ENCODE assay signal across 1 cellular context in the genomic region with DNA sequence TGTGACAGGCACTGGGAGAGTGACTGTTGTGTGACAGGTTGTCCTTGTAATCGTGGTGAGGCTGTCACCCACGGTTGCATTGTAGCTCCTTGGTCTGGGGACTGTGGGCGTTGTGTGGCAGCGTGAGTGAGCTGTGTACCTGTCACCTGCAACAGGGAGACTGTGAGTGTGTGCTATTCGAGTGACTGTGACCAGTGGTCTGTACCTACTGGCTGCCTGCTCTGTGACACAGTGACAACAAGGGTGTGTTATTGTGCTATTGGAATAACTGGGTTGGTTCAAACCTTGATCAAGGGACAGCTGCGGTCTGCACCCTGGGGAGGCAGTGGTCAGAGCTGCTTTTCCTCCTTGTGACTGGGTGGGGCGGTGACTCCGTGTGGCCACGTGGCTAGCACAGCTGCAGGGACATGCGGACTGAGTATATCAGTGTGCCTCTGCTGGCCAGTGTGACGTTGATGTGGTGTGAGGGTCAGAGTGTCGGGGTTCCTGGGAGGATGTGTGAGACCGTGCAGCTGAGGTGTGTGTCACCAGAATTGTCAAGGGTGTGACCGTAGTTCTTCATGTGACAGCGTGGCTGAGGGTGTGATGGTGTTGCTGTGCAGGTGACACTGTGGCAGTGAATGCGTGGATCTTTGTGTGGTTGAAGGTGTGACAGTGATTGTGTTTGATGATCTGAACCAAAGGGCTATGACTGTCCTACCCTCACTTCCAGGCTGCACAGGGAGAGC.
TF ChIP-seq lines count a peak whose summit lies in the region.

No MANE protein-coding gene starts in this region.

TF ChIP-seq in HepG2, 621 proteins besides CTCF, POLR2A, EP300 and RAD21 (continued from another document and continues in another):
- no peak for TF ChIP-seq ZNF883 (CRISPR knock-in tag; IDR thresholded peaks at IDR 0.05; ENCODE audit: not compliant biosample characterization)
- TF ChIP-seq, protein P1, sequence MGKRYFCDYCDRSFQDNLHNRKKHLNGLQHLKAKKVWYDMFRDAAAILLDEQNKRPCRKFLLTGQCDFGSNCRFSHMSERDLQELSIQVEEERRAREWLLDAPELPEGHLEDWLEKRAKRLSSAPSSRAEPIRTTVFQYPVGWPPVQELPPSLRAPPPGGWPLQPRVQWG (CRISPR knock-in tag; IDR thresholded peaks at IDR 0.05; ENCODE audit: borderline replicate concordance, low read depth): no peak
- TF ChIP-seq KLF15 (CRISPR knock-in tag; IDR thresholded peaks at IDR 0.05; ENCODE audit: borderline replicate concordance): no peak
- peak; percentile 81 for TF ChIP-seq CREB1 (IDR thresholded peaks at IDR 0.05)
- no peak for TF ChIP-seq CREB1 (CRISPR knock-in tag; IDR thresholded peaks at IDR 0.05)
- TF ChIP-seq CHCHD3 (CRISPR knock-in tag; IDR thresholded peaks at IDR 0.05): peak; percentile 52; the same call in 1 of the 2 replicates
- TF ChIP-seq MAF1 (CRISPR knock-in tag; IDR thresholded peaks at IDR 0.05; ENCODE audit: borderline replicate concordance): no peak
- TF ChIP-seq, protein P2, sequence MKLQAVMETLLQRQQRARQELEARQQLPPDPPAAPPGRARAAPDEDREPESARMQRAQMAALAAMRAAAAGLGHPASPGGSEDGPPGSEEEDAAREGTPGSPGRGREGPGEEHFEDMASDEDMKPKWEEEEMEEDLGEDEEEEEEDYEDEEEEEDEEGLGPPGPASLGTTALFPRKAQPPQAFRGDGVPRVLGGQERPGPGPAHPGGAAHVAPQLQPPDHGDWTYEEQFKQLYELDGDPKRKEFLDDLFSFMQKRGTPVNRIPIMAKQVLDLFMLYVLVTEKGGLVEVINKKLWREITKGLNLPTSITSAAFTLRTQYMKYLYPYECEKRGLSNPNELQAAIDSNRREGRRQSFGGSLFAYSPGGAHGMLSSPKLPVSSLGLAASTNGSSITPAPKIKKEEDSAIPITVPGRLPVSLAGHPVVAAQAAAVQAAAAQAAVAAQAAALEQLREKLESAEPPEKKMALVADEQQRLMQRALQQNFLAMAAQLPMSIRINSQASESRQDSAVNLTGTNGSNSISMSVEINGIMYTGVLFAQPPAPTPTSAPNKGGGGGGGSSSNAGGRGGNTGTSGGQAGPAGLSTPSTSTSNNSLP (IDR thresholded peaks at IDR 0.05; ENCODE audit: low read depth, low read length): no peak
- TF ChIP-seq ZNF143 (CRISPR knock-in tag; IDR thresholded peaks at IDR 0.05): no peak
- TF ChIP-seq, protein P3, sequence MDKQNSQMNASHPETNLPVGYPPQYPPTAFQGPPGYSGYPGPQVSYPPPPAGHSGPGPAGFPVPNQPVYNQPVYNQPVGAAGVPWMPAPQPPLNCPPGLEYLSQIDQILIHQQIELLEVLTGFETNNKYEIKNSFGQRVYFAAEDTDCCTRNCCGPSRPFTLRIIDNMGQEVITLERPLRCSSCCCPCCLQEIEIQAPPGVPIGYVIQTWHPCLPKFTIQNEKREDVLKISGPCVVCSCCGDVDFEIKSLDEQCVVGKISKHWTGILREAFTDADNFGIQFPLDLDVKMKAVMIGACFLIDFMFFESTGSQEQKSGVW (CRISPR knock-in tag; IDR thresholded peaks at IDR 0.05; ENCODE audit: borderline replicate concordance): no peak
- TF ChIP-seq ZNF75D (CRISPR knock-in tag; IDR thresholded peaks at IDR 0.05; ENCODE audit: borderline replicate concordance): no peak
- TF ChIP-seq TOPORS (CRISPR knock-in tag; IDR thresholded peaks at IDR 0.05): no peak
- TF ChIP-seq PAX8 (CRISPR knock-in tag; IDR thresholded peaks at IDR 0.05; ENCODE audit: borderline replicate concordance): no peak
- TF ChIP-seq, protein P4, sequence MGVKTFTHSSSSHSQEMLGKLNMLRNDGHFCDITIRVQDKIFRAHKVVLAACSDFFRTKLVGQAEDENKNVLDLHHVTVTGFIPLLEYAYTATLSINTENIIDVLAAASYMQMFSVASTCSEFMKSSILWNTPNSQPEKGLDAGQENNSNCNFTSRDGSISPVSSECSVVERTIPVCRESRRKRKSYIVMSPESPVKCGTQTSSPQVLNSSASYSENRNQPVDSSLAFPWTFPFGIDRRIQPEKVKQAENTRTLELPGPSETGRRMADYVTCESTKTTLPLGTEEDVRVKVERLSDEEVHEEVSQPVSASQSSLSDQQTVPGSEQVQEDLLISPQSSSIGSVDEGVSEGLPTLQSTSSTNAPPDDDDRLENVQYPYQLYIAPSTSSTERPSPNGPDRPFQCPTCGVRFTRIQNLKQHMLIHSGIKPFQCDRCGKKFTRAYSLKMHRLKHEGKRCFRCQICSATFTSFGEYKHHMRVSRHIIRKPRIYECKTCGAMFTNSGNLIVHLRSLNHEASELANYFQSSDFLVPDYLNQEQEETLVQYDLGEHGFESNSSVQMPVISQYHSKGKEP (CRISPR knock-in tag; IDR thresholded peaks at IDR 0.05): no peak
- TF ChIP-seq, protein P5, sequence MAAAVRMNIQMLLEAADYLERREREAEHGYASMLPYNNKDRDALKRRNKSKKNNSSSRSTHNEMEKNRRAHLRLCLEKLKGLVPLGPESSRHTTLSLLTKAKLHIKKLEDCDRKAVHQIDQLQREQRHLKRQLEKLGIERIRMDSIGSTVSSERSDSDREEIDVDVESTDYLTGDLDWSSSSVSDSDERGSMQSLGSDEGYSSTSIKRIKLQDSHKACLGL (CRISPR knock-in tag; IDR thresholded peaks at IDR 0.05): peak; percentile 80
- no peak for TF ChIP-seq ZNF264 (CRISPR knock-in tag; IDR thresholded peaks at IDR 0.05)
- TF ChIP-seq ZFP82 (CRISPR knock-in tag; IDR thresholded peaks at IDR 0.05; ENCODE audit: borderline replicate concordance): no peak; the same call in 1 of the 2 replicates
- TF ChIP-seq, protein P6, sequence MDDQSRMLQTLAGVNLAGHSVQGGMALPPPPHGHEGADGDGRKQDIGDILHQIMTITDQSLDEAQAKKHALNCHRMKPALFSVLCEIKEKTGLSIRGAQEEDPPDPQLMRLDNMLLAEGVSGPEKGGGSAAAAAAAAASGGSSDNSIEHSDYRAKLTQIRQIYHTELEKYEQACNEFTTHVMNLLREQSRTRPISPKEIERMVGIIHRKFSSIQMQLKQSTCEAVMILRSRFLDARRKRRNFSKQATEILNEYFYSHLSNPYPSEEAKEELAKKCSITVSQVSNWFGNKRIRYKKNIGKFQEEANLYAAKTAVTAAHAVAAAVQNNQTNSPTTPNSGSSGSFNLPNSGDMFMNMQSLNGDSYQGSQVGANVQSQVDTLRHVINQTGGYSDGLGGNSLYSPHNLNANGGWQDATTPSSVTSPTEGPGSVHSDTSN (CRISPR knock-in tag; IDR thresholded peaks at IDR 0.05; ENCODE audit: borderline replicate concordance): no peak
- TF ChIP-seq ZMYM2 (CRISPR knock-in tag; IDR thresholded peaks at IDR 0.05): no peak
- no peak for TF ChIP-seq SIX4 (CRISPR knock-in tag; IDR thresholded peaks at IDR 0.05)
- TF ChIP-seq ZFX (CRISPR knock-in tag; IDR thresholded peaks at IDR 0.05; ENCODE audit: low read depth): peak; percentile 9; the same call in 1 of the 2 replicates
- TF ChIP-seq HES4 (CRISPR knock-in tag; IDR thresholded peaks at IDR 0.05; ENCODE audit: borderline replicate concordance): peak; percentile 66; the same call in 1 of the 2 replicates
- peak in 1 of 2 experiments; percentile 88; a peak in 1 of 4 replicates for TF ChIP-seq KLF16 (CRISPR knock-in tag; IDR thresholded peaks at IDR 0.05)
- no peak for TF ChIP-seq SIN3B (IDR thresholded peaks at IDR 0.05; ENCODE audit: low read length)
- TF ChIP-seq, protein P7, sequence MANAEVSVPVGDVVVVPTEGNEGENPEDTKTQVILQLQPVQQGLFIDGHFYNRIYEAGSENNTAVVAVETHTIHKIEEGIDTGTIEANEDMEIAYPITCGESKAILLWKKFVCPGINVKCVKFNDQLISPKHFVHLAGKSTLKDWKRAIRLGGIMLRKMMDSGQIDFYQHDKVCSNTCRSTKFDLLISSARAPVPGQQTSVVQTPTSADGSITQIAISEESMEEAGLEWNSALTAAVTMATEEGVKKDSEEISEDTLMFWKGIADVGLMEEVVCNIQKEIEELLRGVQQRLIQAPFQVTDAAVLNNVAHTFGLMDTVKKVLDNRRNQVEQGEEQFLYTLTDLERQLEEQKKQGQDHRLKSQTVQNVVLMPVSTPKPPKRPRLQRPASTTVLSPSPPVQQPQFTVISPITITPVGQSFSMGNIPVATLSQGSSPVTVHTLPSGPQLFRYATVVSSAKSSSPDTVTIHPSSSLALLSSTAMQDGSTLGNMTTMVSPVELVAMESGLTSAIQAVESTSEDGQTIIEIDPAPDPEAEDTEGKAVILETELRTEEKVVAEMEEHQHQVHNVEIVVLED (CRISPR knock-in tag; IDR thresholded peaks at IDR 0.05; ENCODE audit: borderline replicate concordance): peak; percentile 7; the same call in 1 of the 2 replicates
- TF ChIP-seq, protein P8, sequence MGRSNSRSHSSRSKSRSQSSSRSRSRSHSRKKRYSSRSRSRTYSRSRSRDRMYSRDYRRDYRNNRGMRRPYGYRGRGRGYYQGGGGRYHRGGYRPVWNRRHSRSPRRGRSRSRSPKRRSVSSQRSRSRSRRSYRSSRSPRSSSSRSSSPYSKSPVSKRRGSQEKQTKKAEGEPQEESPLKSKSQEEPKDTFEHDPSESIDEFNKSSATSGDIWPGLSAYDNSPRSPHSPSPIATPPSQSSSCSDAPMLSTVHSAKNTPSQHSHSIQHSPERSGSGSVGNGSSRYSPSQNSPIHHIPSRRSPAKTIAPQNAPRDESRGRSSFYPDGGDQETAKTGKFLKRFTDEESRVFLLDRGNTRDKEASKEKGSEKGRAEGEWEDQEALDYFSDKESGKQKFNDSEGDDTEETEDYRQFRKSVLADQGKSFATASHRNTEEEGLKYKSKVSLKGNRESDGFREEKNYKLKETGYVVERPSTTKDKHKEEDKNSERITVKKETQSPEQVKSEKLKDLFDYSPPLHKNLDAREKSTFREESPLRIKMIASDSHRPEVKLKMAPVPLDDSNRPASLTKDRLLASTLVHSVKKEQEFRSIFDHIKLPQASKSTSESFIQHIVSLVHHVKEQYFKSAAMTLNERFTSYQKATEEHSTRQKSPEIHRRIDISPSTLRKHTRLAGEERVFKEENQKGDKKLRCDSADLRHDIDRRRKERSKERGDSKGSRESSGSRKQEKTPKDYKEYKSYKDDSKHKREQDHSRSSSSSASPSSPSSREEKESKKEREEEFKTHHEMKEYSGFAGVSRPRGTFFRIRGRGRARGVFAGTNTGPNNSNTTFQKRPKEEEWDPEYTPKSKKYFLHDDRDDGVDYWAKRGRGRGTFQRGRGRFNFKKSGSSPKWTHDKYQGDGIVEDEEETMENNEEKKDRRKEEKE (IDR thresholded peaks at IDR 0.05): no peak
- TF ChIP-seq STAT5B (CRISPR knock-in tag; IDR thresholded peaks at IDR 0.05): no peak
- TF ChIP-seq ZNF850 (CRISPR knock-in tag; conservative IDR thresholded peaks at IDR 0.05): no peak
- TF ChIP-seq, protein P9, sequence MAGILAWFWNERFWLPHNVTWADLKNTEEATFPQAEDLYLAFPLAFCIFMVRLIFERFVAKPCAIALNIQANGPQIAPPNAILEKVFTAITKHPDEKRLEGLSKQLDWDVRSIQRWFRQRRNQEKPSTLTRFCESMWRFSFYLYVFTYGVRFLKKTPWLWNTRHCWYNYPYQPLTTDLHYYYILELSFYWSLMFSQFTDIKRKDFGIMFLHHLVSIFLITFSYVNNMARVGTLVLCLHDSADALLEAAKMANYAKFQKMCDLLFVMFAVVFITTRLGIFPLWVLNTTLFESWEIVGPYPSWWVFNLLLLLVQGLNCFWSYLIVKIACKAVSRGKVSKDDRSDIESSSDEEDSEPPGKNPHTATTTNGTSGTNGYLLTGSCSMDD (CRISPR knock-in tag; IDR thresholded peaks at IDR 0.05): no peak
- no peak for TF ChIP-seq SETDB1 (CRISPR knock-in tag; IDR thresholded peaks at IDR 0.05; ENCODE audit: borderline replicate concordance)
- no peak for TF ChIP-seq ZNF878 (CRISPR knock-in tag; IDR thresholded peaks at IDR 0.05)
- TF ChIP-seq ERF (CRISPR knock-in tag; IDR thresholded peaks at IDR 0.05): peak; percentile 30; the same call in 1 of the 2 replicates
- TF ChIP-seq, protein P10, sequence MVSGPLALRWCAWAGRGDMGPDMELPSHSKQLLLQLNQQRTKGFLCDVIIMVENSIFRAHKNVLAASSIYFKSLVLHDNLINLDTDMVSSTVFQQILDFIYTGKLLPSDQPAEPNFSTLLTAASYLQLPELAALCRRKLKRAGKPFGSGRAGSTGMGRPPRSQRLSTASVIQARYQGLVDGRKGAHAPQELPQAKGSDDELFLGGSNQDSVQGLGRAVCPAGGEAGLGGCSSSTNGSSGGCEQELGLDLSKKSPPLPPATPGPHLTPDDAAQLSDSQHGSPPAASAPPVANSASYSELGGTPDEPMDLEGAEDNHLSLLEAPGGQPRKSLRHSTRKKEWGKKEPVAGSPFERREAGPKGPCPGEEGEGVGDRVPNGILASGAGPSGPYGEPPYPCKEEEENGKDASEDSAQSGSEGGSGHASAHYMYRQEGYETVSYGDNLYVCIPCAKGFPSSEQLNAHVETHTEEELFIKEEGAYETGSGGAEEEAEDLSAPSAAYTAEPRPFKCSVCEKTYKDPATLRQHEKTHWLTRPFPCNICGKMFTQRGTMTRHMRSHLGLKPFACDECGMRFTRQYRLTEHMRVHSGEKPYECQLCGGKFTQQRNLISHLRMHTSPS (CRISPR knock-in tag; IDR thresholded peaks at IDR 0.05; ENCODE audit: low read depth): no peak
- TF ChIP-seq, protein P11, sequence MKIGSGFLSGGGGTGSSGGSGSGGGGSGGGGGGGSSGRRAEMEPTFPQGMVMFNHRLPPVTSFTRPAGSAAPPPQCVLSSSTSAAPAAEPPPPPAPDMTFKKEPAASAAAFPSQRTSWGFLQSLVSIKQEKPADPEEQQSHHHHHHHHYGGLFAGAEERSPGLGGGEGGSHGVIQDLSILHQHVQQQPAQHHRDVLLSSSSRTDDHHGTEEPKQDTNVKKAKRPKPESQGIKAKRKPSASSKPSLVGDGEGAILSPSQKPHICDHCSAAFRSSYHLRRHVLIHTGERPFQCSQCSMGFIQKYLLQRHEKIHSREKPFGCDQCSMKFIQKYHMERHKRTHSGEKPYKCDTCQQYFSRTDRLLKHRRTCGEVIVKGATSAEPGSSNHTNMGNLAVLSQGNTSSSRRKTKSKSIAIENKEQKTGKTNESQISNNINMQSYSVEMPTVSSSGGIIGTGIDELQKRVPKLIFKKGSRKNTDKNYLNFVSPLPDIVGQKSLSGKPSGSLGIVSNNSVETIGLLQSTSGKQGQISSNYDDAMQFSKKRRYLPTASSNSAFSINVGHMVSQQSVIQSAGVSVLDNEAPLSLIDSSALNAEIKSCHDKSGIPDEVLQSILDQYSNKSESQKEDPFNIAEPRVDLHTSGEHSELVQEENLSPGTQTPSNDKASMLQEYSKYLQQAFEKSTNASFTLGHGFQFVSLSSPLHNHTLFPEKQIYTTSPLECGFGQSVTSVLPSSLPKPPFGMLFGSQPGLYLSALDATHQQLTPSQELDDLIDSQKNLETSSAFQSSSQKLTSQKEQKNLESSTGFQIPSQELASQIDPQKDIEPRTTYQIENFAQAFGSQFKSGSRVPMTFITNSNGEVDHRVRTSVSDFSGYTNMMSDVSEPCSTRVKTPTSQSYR (CRISPR knock-in tag; IDR thresholded peaks at IDR 0.05; ENCODE audit: borderline replicate concordance): no peak
- no peak for TF ChIP-seq EHMT2 (IDR thresholded peaks at IDR 0.05; ENCODE audit: borderline replicate concordance, low read depth, low read length)
- TF ChIP-seq CBX1 (IDR thresholded peaks at IDR 0.05; ENCODE audit: low read depth): no peak
- TF ChIP-seq, protein P12, sequence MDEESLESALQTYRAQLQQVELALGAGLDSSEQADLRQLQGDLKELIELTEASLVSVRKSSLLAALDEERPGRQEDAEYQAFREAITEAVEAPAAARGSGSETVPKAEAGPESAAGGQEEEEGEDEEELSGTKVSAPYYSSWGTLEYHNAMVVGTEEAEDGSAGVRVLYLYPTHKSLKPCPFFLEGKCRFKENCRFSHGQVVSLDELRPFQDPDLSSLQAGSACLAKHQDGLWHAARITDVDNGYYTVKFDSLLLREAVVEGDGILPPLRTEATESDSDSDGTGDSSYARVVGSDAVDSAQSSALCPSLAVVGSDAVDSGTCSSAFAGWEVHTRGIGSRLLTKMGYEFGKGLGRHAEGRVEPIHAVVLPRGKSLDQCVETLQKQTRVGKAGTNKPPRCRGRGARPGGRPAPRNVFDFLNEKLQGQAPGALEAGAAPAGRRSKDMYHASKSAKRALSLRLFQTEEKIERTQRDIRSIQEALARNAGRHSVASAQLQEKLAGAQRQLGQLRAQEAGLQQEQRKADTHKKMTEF (CRISPR knock-in tag; IDR thresholded peaks at IDR 0.05): 0 out of 2 replicates have a peak, but pooled peaks have one; percentile 28
- no peak for TF ChIP-seq IRX3 (CRISPR knock-in tag; IDR thresholded peaks at IDR 0.05; ENCODE audit: borderline replicate concordance, low read depth)
